Comparison of ENCODE assay signal across 1 cellular context in the genomic region with DNA sequence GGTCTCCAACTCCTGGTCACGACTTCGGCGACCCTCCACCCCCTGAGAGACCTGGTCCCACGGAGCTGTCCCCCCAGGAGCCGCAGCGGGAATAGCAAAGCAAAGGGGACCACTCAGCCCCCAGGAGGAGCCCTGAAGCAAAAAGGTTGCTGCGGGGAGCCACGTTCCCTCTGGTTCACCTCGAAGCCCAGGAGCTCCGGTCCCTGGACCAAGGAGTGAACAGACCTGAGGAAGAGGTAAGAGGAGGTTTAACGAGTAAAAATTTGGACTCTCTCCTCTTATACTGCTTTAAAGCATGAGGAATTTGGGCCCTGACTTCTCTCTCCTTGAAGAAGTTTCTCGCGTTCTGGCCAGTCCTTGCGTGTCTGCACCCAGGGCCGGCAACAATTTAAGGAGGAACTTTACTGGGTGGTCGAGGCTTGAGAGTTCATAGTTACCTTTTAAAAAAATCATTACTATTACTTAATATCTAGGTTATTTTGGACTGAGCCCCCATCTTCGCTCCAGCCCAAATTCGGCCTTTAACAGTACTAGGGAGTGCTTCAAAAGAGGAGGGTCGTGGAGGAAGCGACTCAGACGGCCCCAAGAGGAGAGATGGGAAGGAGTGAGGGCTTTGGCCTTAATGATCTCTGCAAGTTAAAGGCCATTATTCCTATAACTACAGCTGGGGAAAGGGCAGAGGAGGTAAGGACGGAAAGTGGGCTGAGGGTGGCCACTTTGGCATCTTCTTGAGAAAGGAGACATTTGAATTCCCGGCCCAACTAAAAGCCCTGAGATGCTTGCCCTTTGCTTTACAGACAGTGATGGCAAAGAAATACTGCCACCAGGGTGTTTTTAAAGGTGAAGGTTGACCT.
A peak's percentile ranks its signal among the peaks of the same experiment; 100 is the strongest.
TF ChIP-seq lines count a peak whose summit lies in the region.

No MANE protein-coding gene starts in this region.

TF ChIP-seq in A549, 52 proteins besides CTCF, POLR2A, EP300 and RAD21:
- TF ChIP-seq, protein P1, sequence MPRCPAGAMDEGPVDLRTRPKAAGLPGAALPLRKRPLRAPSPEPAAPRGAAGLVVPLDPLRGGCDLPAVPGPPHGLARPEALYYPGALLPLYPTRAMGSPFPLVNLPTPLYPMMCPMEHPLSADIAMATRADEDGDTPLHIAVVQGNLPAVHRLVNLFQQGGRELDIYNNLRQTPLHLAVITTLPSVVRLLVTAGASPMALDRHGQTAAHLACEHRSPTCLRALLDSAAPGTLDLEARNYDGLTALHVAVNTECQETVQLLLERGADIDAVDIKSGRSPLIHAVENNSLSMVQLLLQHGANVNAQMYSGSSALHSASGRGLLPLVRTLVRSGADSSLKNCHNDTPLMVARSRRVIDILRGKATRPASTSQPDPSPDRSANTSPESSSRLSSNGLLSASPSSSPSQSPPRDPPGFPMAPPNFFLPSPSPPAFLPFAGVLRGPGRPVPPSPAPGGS (IDR thresholded peaks at IDR 0.05) = 0 out of 3 replicates have a peak, but pooled peaks have one; percentile 10
- no peak for TF ChIP-seq HOXB5 (CRISPR knock-in tag; IDR thresholded peaks at IDR 0.05)
- TF ChIP-seq, protein P2, sequence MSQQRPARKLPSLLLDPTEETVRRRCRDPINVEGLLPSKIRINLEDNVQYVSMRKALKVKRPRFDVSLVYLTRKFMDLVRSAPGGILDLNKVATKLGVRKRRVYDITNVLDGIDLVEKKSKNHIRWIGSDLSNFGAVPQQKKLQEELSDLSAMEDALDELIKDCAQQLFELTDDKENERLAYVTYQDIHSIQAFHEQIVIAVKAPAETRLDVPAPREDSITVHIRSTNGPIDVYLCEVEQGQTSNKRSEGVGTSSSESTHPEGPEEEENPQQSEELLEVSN (IDR thresholded peaks at IDR 0.05; ENCODE audit: borderline replicate concordance, low read depth) = peak; percentile 1; the same call in 1 of the 2 replicates
- no peak for TF ChIP-seq MAFK (IDR thresholded peaks at IDR 0.05; ENCODE audit: partially characterized antibody)
